In genomic region chr21:33708874-33709273, GRCh38 we compare ENCODE assay signal across 22 cellular contexts.
"Had no signal": no experiment of that assay in that cellular context is flagged by ENCODE, and none has a peak within 500 bp of the region (broad histone marks: within the 10 kb centered on the region; RNA-seq: fewer than 3 reads in every experiment).

No MANE protein-coding gene starts in this region.

- H3K27ac ChIP-seq: HL-60, SJSA1, SK-N-MC had no signal

- DNase-seq: IMR-90, Karpas-422, KG1, MG63, NCI-H1092 treated with DMSO at 0.1 percent for 48 hours, NCI-H1436, NCI-H187, NCI-H2029, NCI-H2081 treated with DMSO at 0.1 percent for 48 hours, NCI-H2171, NCI-H226, NCI-H446, NCI-H510A, NCI-H524 treated with DMSO at 0.1 percent for 48 hours, NCI-H69, NCI-H774, Right ventricle myocardium superior, RPMI8226, SIG-M5 had no signal

- H3K4me3 ChIP-seq: MG63, SJSA1, SK-N-MC had no signal

- H3K27me3 ChIP-seq: MG63, SJSA1 had no signal
